Comparison of ENCODE assay signal across 8 cellular contexts in genomic region chr1:42682739-42683529, GRCh38.
DNase-seq lines count a peak whose midpoint lies in the region; ATAC-seq and TF ChIP-seq lines count a peak whose summit lies in the region.

No MANE protein-coding gene starts in this region.

- no peak for TF ChIP-seq POLR2A in erythroblast (IDR thresholded peaks at IDR 0.05; ENCODE audit: low read length)

- ATAC-seq in GM18867 (IDR thresholded peaks at IDR 0.05; ENCODE audit: unreplicated experiment): peak; percentile 46
- ATAC-seq in HG03097 (IDR thresholded peaks at IDR 0.05; ENCODE audit: low FRiP score, unreplicated experiment): peak; percentile 32

- peaks cover 69% of the 10 kb centered on the region for H3K79me2 ChIP-seq in ACC112 (ENCODE audit: control insufficient read depth, insufficient read depth, low read length, unreplicated experiment)

- H3K9me3 ChIP-seq in NT2/D1 (ENCODE audit: insufficient read depth, low read length): no peaks in the 10 kb centered on the region
- H3K9me3 ChIP-seq in mucosa of rectum (ENCODE audit: control insufficient read depth in 2 of 2, low read length in 2 of 2): no peaks in the 10 kb centered on the region

- H3K9ac ChIP-seq in NT2/D1 (ENCODE audit: insufficient read length, low read depth) (peak overlapping the region; percentile 85), mucosa of rectum (ENCODE audit: low read depth in 1 of 2, low read length in 2 of 2) (peak overlapping the region; percentile 54 to 80)

- DNase-seq in NT2/D1 (ENCODE audit: low read depth, low spot score) (no peak), activated T-cell treated with anti-CD3 and anti-CD28 coated beads for 24 hours (ENCODE audit: low read depth) (peak; percentile 51), erythroblast (lab: John Stamatoyannopoulos, UW) (peak; percentile 93 to 94)
- peak; percentile 15 to 47 for DNase-seq in stimulated activated CD8-positive, alpha-beta memory T cell treated with anti-CD3 and anti-CD28 coated beads, Interleukin-4, amount 100 ng/mL, for 4 hours (ENCODE audit: low read depth in 2 of 2, low spot score in 1 of 2)

- H3K4me1 ChIP-seq in ACC112 (ENCODE audit: control insufficient read depth, insufficient read depth, low read length, unreplicated experiment): peaks cover 48% of the 10 kb centered on the region
- no peaks in the 10 kb centered on the region for H3K4me1 ChIP-seq in NT2/D1 (ENCODE audit: insufficient read depth, insufficient read length)
- H3K4me1 ChIP-seq in mucosa of rectum (ENCODE audit: control insufficient read depth in 2 of 2, insufficient read depth in 2 of 2, low read length in 2 of 2): peaks cover 46 to 47% of the 10 kb centered on the region in 2 donors

- H3K27ac ChIP-seq in ACC112 (ENCODE audit: low read depth, low read length) (peak overlapping the region; percentile 44), mucosa of rectum (ENCODE audit: low read depth in 2 of 2, low read length in 2 of 2) (peak overlapping the region; percentile 81 to 88)

- H3K36me3 ChIP-seq in ACC112 (ENCODE audit: insufficient read depth, low read length) (peaks cover 31% of the 10 kb centered on the region), NT2/D1 (ENCODE audit: insufficient read depth, insufficient read length, low read length) (peaks cover 50% of the 10 kb centered on the region), mucosa of rectum (ENCODE audit: control insufficient read depth in 2 of 2, insufficient read depth in 2 of 2, low read length in 2 of 2) (peaks cover 0 to 8% of the 10 kb centered on the region in 2 donors)

- no peaks in the 10 kb centered on the region for H3K27me3 ChIP-seq in ACC112 (ENCODE audit: insufficient read depth, low read length)
- no peaks in the 10 kb centered on the region for H3K27me3 ChIP-seq in NT2/D1 (ENCODE audit: insufficient read depth, insufficient read length)
- no peaks in the 10 kb centered on the region for H3K27me3 ChIP-seq in mucosa of rectum (ENCODE audit: control insufficient read depth in 2 of 2, insufficient read depth in 2 of 2, low read length in 2 of 2)

- H3K4me3 ChIP-seq in ACC112 (ENCODE audit: low read depth, low read length): peak overlapping the region; percentile 96
- H3K4me3 ChIP-seq in NT2/D1 (ENCODE audit: insufficient read length, low read depth): peak overlapping the region; percentile 82
- peak overlapping the region; percentile 93 to 94 for H3K4me3 ChIP-seq in mucosa of rectum (ENCODE audit: low read length in 2 of 2)

- H2AFZ ChIP-seq in ACC112 (ENCODE audit: low read length, unreplicated experiment): no peak overlapping the region
